In genomic region chr1:181076852-181077251, GRCh38 we compare ENCODE assay signal across 23 cellular contexts.
"Had no signal": no experiment of that assay in that cellular context is flagged by ENCODE, and none has a peak within 500 bp of the region (broad histone marks: within the 10 kb centered on the region; RNA-seq: fewer than 3 reads in every experiment).

No MANE protein-coding gene starts in this region.

- H3K4me3 Mint-ChIP-seq: activated CD4-positive, alpha-beta memory T cell treated with anti-CD3 and anti-CD28 coated beads for 36 hours; activated CD4-positive, alpha-beta T cell treated with anti-CD3 and anti-CD28 coated beads, Interleukin-2, amount 10 ng/mL, durations not matched to agents 7 days and 5 days; activated T-cell treated with anti-CD3 and anti-CD28 coated beads, Interleukin-2, amount 50 U/mL, for 4 hours; T-helper 1 cell treated with Interleukin-12 subunit alpha and Interleukin-12 subunit beta and Interleukin-4 antibody, amounts not matched to agents 30 μg/mL and 1 μg/mL, for 36 hours had no signal

- DNase-seq: activated CD4-positive, alpha-beta memory T cell treated with anti-CD3 and anti-CD28 coated beads for 36 hours; activated CD4-positive, alpha-beta T cell treated with anti-CD3 and anti-CD28 coated beads, Interleukin-2, amount 10 ng/mL, durations not matched to agents 7 days and 5 days; activated CD4-positive, CD25-positive, alpha-beta regulatory T cell treated with anti-CD3 and anti-CD28 coated beads, Interleukin-2, amount 50 U/mL, for 72 hours; activated CD8-positive, alpha-beta memory T cell treated with anti-CD3 and anti-CD28 coated beads for 24 hours; activated effector memory CD4-positive, alpha-beta T cell treated with anti-CD3 and anti-CD28 coated beads, Interleukin-2, amount 50 U/mL, for 16 hours; activated naive CD4-positive, alpha-beta T cell treated with Interleukin-2 at 50 U/mL for 16 hours; activated T-cell treated with anti-CD3 and anti-CD28 coated beads, Interleukin-2, amount 50 U/mL, for 4 hours; amygdala; central memory CD4-positive, alpha-beta T cell; MV-4-11; NCI-H1092 treated with DMSO at 0.1 percent for 48 hours; NCI-H1417 treated with DMSO at 0.1 percent for 48 hours; NCI-H1694; NCI-H2029; NCI-H345; NCI-H510A; NCI-H526 treated with DMSO at 0.1 percent for 48 hours; RPMI8226; SHP77 had no signal

- H3K36me3 ChIP-seq: MG63 had no signal

- H3K9me3 Mint-ChIP-seq: activated CD4-positive, alpha-beta memory T cell treated with anti-CD3 and anti-CD28 coated beads for 36 hours; activated CD4-positive, alpha-beta T cell treated with anti-CD3 and anti-CD28 coated beads, Interleukin-2, amount 10 ng/mL, durations not matched to agents 7 days and 5 days; activated naive CD4-positive, alpha-beta T cell treated with anti-CD3 and anti-CD28 coated beads, Interleukin-2, amount 50 U/mL, for 72 hours; activated T-cell treated with anti-CD3 and anti-CD28 coated beads, Interleukin-2, amount 50 U/mL, for 4 hours had no signal

- H3K36me3 Mint-ChIP-seq: activated CD4-positive, alpha-beta memory T cell treated with anti-CD3 and anti-CD28 coated beads for 36 hours; activated naive CD4-positive, alpha-beta T cell treated with anti-CD3 and anti-CD28 coated beads, Interleukin-2, amount 50 U/mL, for 72 hours had no signal

- H3K9ac ChIP-seq: KMS-11 had no signal

- H3K27me3 ChIP-seq: MG63 had no signal

- H3K9me3 ChIP-seq: MG63 had no signal

- H3K4me3 ChIP-seq: MG63 had no signal

- ATAC-seq: activated naive CD4-positive, alpha-beta T cell treated with anti-CD3 and anti-CD28 coated beads, Interleukin-2, amount 50 U/mL, for 72 hours; activated T-cell treated with anti-CD3 and anti-CD28 coated beads, Interleukin-2, amount 50 U/mL, for 4 hours had no signal

- H3K27ac ChIP-seq: KMS-11 had no signal

- H3K4me2 ChIP-seq: KMS-11 had no signal

- H3K27ac Mint-ChIP-seq: activated CD4-positive, alpha-beta memory T cell treated with anti-CD3 and anti-CD28 coated beads for 36 hours; activated CD4-positive, alpha-beta T cell treated with anti-CD3 and anti-CD28 coated beads, Interleukin-2, amount 10 ng/mL, durations not matched to agents 7 days and 5 days; activated naive CD4-positive, alpha-beta T cell treated with anti-CD3 and anti-CD28 coated beads, Interleukin-2, amount 50 U/mL, for 72 hours; T-helper 1 cell treated with Interleukin-12 subunit alpha and Interleukin-12 subunit beta and Interleukin-4 antibody, amounts not matched to agents 30 μg/mL and 1 μg/mL, for 36 hours had no signal
